ENCODE assay signal across 23 cellular contexts in genomic region chr14:84098261-84098660, GRCh38.
"Had no signal": no experiment of that assay in that cellular context is flagged by ENCODE, and none has a peak within 500 bp of the region (broad histone marks: within the 10 kb centered on the region; RNA-seq: fewer than 3 reads in every experiment).

No MANE protein-coding gene starts in this region.

- H3K79me2 ChIP-seq: hepatocyte had no signal

- DNase-seq: dermis blood vessel endothelial cell; dorsolateral prefrontal cortex; effector CD4-positive, alpha-beta T cell; effector memory CD4-positive, alpha-beta T cell; foreskin fibroblast; foreskin melanocyte; gastrocnemius medialis; heart left ventricle; hypothalamus; immature natural killer cell; islet precursor cell; left cardiac atrium; left lung; left ventricle myocardium superior; lower lobe of right lung; mesenchymal stem cell; mucosa of descending colon; naive B cell; naive thymus-derived CD8-positive, alpha-beta T cell had no signal

- H3K9me3 ChIP-seq: gastrocnemius medialis, lower lobe of right lung had no signal

- H3K4me1 Mint-ChIP-seq: naive B cell; naive thymus-derived CD8-positive, alpha-beta T cell had no signal

- H3K36me3 Mint-ChIP-seq: naive B cell had no signal

- H3K27ac ChIP-seq: coronary artery, dorsolateral prefrontal cortex, esophagus muscularis mucosa, gastrocnemius medialis, heart left ventricle, hepatocyte, left lung, lower lobe of right lung had no signal

- H2AFZ ChIP-seq: hepatocyte had no signal

- H3K4me3 Mint-ChIP-seq: immature natural killer cell; mesothelial cell of epicardium; naive B cell; naive thymus-derived CD8-positive, alpha-beta T cell had no signal

- H3K27ac Mint-ChIP-seq: immature natural killer cell; naive B cell; naive thymus-derived CD8-positive, alpha-beta T cell had no signal

- H3K4me3 ChIP-seq: coronary artery, dorsolateral prefrontal cortex, esophagus muscularis mucosa, gastrocnemius medialis, heart left ventricle, hepatocyte, left lung, lower lobe of right lung, mucosa of descending colon had no signal

- H3K4me1 ChIP-seq: esophagus muscularis mucosa, gastrocnemius medialis, left lung, lower lobe of right lung had no signal

- H3K27me3 ChIP-seq: dorsolateral prefrontal cortex, esophagus muscularis mucosa, gastrocnemius medialis, heart left ventricle, hepatocyte, left lung had no signal

- H3K4me2 ChIP-seq: hepatocyte had no signal

- H3K36me3 ChIP-seq: esophagus muscularis mucosa, gastrocnemius medialis, heart left ventricle, left lung, lower lobe of right lung had no signal

- ATAC-seq: gastrocnemius medialis; heart left ventricle; left cardiac atrium; left lung; left ventricle myocardium superior; lower lobe of right lung; mucosa of descending colon; naive thymus-derived CD8-positive, alpha-beta T cell had no signal

- H3K27me3 Mint-ChIP-seq: naive B cell; naive thymus-derived CD8-positive, alpha-beta T cell had no signal
